Comparison of ENCODE assay signal across 8 cellular contexts in the genomic region with DNA sequence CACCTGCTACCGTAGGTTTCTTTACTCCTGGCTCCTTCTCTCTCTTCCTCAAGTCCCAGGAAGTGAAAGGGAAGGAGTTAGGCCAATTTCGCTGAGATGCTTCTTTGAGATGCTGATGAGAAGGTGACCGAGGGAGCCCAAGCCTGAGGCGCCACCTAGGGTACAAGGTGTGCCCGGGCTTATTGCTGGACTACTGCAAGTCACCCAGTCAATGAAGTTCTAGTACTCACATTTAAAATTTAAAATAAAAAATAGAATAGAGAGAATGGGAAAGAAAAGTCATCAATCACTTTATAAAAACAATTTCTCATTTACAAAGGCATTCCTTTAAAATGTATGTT. TPM values are rescaled to one million over a fixed set of nuclear protein-coding genes. Genes with fewer than 3 reads are reported as not detected.
DNase-seq lines count a peak whose midpoint lies in the region; ATAC-seq, FAIRE-seq and TF ChIP-seq lines count a peak whose summit lies in the region.

No MANE protein-coding gene starts in this region.

- POLR2A ChIA-PET in AG04449 (lab: Yijun Ruan, JAX) (no interaction called here), Panc1 (lab: Charles Lee) (no interaction called here)

- DNase-seq in AG04449 (ENCODE audit: low read depth, low spot score) (no peak), H54 (ENCODE audit: insufficient read length, low spot score) (peak; percentile 22), Panc1 (ENCODE audit: low read depth, low spot score) (peak; percentile 39), fibroblast of peridontal ligament (ENCODE audit: extremely low read depth) (peak; percentile 65), posterior vena cava (ENCODE audit: low spot score) (peak; percentile 44), lower leg skin (ENCODE audit: low spot score in 2 of 2) (no peak), NCI-H446 treated with DMSO at 0.1 percent for 48 hours (lab: John Stamatoyannopoulos, UW) (no peak)

- H3K4me3 ChIP-seq in AG04449 (ENCODE audit: low read depth, low read length): no peak overlapping the region
- no peak overlapping the region for H3K4me3 ChIP-seq in Panc1 (ENCODE audit: low read depth in 2 of 2, low read length in 2 of 2)
- H3K4me3 ChIP-seq in lower leg skin (ENCODE audit: low read depth, poor library complexity, severe bottlenecking): no peak overlapping the region

- intact Hi-C loops in Panc1 (cut with micrococcal nuclease; ENCODE audit: unreplicated experiment) (loop anchor here (5.0 to 10.0 kb wide), 2 partner anchors 176 to 253 kb away; no protein-coding TSS in a partner anchor), posterior vena cava (cut with DNase I) (loop anchor here in 1 of 2 donors (10.0 kb wide), 1 partner anchor 203 kb away; a partner anchor contains a TSS), lower leg skin (cut with DNase I; ENCODE audit: low total_unique reads) (no loop called here)

- no peaks in the 10 kb centered on the region for H3K4me1 ChIP-seq in Panc1 (ENCODE audit: control insufficient read depth, insufficient read depth, low read length)

- H3K27ac ChIP-seq in Panc1 (ENCODE audit: low read length): no peak overlapping the region

- no peak for FAIRE-seq in H54 (lab: Jason Lieb, UNC)

- 29 to 40% methylated on average over 5 of the region's 5 CpGs for WGBS in lower leg skin, 2 donors

- peak; percentile 88 for ATAC-seq in Panc1
- no peak for ATAC-seq in HG02642 (IDR thresholded peaks at IDR 0.05; ENCODE audit: poor library complexity, unreplicated experiment)

- H3K36me3 ChIP-seq in Panc1 (ENCODE audit: control insufficient read depth, insufficient read depth, low read length): no peaks in the 10 kb centered on the region

- no TSS peak for BruUV-seq in Panc1 (replicated peaks; lab: Mats Ljungman, UMichigan)

- no peaks in the 10 kb centered on the region for H3K27me3 ChIP-seq in Panc1 (ENCODE audit: control insufficient read depth, insufficient read depth, low read length)

- TF ChIP-seq CTCF in AG04449 (IDR thresholded peaks at IDR 0.05; ENCODE audit: insufficient read depth, low read length, missing control alignments) (peak; percentile 79), Panc1 (IDR thresholded peaks at IDR 0.05) (peak; percentile 72), lower leg skin (IDR thresholded peaks at IDR 0.05) (no peak)

- H3K9me3 ChIP-seq in Panc1 (ENCODE audit: control insufficient read depth, insufficient read depth, low read depth, low read length): no peaks in the 10 kb centered on the region

- in situ Hi-C loops in Panc1 (cut with HindIII; ENCODE audit: low pct_unique_long_range_greater_than_20kb, low sequenced_read_pairs): no loop called here

- CTCF ChIA-PET in AG04449 (lab: Yijun Ruan, JAX) (interaction anchor here (1.0 to 8.6 kb wide), 12 partner anchors 9 to 263 kb away, joined by 3 to 109 read pairs (median 6); a partner anchor contains a TSS), Panc1 (lab: Charles Lee) (no interaction called here)

- TF ChIP-seq POLR2A in H54 (IDR thresholded peaks at IDR 0.05; ENCODE audit: low read depth, low read length) (no peak), lower leg skin (IDR thresholded peaks at IDR 0.05) (no peak)

RNA-seq across cellular contexts. Expression of a gene that starts 45.3 kb away (rescaled TPM):
- total RNA-seq in Panc1 (2021; ENCODE audit: unreplicated experiment): 50.8 TPM
- polyA plus RNA-seq in Panc1 (2012; ENCODE audit: insufficient read length): 38.6 TPM
- 10 to 100 TPM; 32.1 to 42.7 TPM for total RNA-seq in posterior vena cava
- 10 to 100 TPM; 27.0 to 72.7 (median 35.0) TPM for total RNA-seq in lower leg skin

Comparison
In these comparisons a context has a peak if more than half of its experiments do, and no peak if none do; other contexts are left out.
1. DNase-seq: peak in H54 (single experiment), Panc1 (single experiment), fibroblast of peridontal ligament (single experiment) and posterior vena cava (single experiment); none in AG04449 (single experiment), lower leg skin (0 of 2) and NCI-H446 treated with DMSO at 0.1 percent for 48 hours (single experiment).
2. CTCF ChIP-seq: peak in AG04449 (single experiment) and Panc1 (single experiment); none in lower leg skin (0 of 3).